In the genomic region with DNA sequence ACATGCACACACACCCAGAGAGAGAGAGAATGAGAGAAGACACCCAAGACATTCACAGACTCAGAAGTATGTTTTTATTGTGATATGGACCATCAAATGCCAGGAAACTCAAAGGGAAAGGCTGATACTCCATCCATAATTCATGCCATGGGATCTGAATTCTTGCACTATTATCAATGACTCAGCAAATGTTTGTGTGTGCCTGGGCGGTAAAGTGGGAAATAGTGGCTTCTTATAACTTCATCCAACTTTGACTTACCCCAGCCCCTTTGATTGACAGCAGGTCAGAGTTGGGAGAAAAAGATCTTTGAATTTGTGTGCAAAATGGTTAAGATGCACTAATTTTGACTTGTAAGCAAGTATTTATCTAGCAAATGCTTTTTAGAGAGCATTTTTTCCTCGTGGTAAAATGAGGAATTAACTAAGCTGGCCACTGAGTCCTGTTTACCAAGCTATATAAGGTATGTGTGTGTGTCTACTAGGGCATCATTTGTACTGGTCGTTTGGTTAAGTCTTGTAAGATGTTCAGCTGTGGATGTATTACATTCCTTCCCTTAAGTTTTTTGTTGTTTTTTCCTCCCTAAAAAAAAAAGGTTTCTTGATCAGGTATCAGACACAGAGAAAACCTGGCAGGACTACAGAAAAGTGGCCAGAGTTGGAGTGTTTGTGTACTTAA, we compare ENCODE assay signal across 13 cellular contexts. TPM values are rescaled to one million over a fixed set of nuclear protein-coding genes. Genes with fewer than 3 reads are reported as not detected.
DNase-seq lines count a peak whose midpoint lies in the region; ATAC-seq and TF ChIP-seq lines count a peak whose summit lies in the region.
"Had no signal": no experiment of that assay in that cellular context is flagged by ENCODE, and none has a peak within 500 bp of the region (broad histone marks: within the 10 kb centered on the region; RNA-seq: fewer than 3 reads in every experiment).

No MANE protein-coding gene starts in this region.

- peak overlapping the region in 4 of 5 experiments; percentile 35 to 73 (median 56) for H3K4me3 Mint-ChIP-seq in brain

- H3K9me3 ChIP-seq in HUES48 (ENCODE audit: control insufficient read depth, insufficient read depth, low read length) (no peaks in the 10 kb centered on the region), lower lobe of right lung (no peaks in the 10 kb centered on the region), thyroid gland (no peaks in the 10 kb centered on the region)
- H3K9me3 ChIP-seq: adrenal gland, neutrophil had no signal

- no peaks in the 10 kb centered on the region for H3K27me3 ChIP-seq in HUES48 (ENCODE audit: control insufficient read depth, insufficient read depth, low read length)
- no peaks in the 10 kb centered on the region for H3K27me3 ChIP-seq in lower lobe of right lung (ENCODE audit: low read depth)
- no peaks in the 10 kb centered on the region for H3K27me3 ChIP-seq in thyroid gland
- H3K27me3 ChIP-seq: adrenal gland had no signal

- DNase-seq in lower lobe of right lung (no peak), thyroid gland (no peak), NCI-H69 (lab: John Stamatoyannopoulos, UW) (no peak), HPDE6-E6E7 (ENCODE audit: extremely low spot score) (no peak)
- DNase-seq in activated CD8-positive, alpha-beta memory T cell treated with anti-CD3 and anti-CD28 coated beads for 24 hours: no peak
- DNase-seq: activated CD4-positive, alpha-beta T cell treated with anti-CD3 and anti-CD28 coated beads for 48 hours; glutamatergic neuron; NCI-H2171 treated with DMSO at 0.1 percent for 48 hours had no signal

- no peak for TF ChIP-seq POLR2A in thyroid gland (IDR thresholded peaks at IDR 0.05)

- H3K4me1 ChIP-seq in HUES48 (ENCODE audit: control insufficient read depth, insufficient read depth, low read length) (peaks cover 51% of the 10 kb centered on the region), lower lobe of right lung (peaks cover 29% of the 10 kb centered on the region), thyroid gland (peaks cover 20 to 32% of the 10 kb centered on the region in 2 donors)

- intact Hi-C loops in lower lobe of right lung (cut with DNase I): no loop called here
- intact Hi-C loops in thyroid gland (cut with DNase I): no loop called here

- peaks cover 7% of the 10 kb centered on the region for H3K36me3 Mint-ChIP-seq in brain

- WGBS in thyroid gland, 2 donors: 21 to 31% methylated on average over 3 of the region's 3 CpGs

- ATAC-seq in lower lobe of right lung (no peak), GM18867 (IDR thresholded peaks at IDR 0.05; ENCODE audit: unreplicated experiment) (no peak)

- no peak overlapping the region for H3K9ac ChIP-seq in HUES48 (ENCODE audit: low read depth, low read length)

- no peak overlapping the region for H3K4me3 ChIP-seq in HUES48 (ENCODE audit: low read depth, low read length)
- H3K4me3 ChIP-seq in lower lobe of right lung: no peak overlapping the region
- H3K4me3 ChIP-seq in thyroid gland (replicated peaks in 1 of 3): no peak overlapping the region
- H3K4me3 ChIP-seq: adrenal gland had no signal

- no peaks in the 10 kb centered on the region for H3K9me3 Mint-ChIP-seq in brain

- H3K27me3 Mint-ChIP-seq in brain: peaks cover 23% of the 10 kb centered on the region

- H3K4me1 Mint-ChIP-seq in brain: peaks cover 53% of the 10 kb centered on the region

- H3K36me3 ChIP-seq in HUES48 (ENCODE audit: control insufficient read depth, insufficient read depth, low read length) (peaks cover 12% of the 10 kb centered on the region), lower lobe of right lung (no peaks in the 10 kb centered on the region), thyroid gland (no peaks in the 10 kb centered on the region)
- H3K36me3 ChIP-seq: adrenal gland, neutrophil had no signal

- peak overlapping the region in 3 of 5 experiments; percentile 74 to 87 (median 80) for H3K27ac Mint-ChIP-seq in brain

- H3K27ac ChIP-seq in HUES48 (ENCODE audit: low read depth, low read length) (peak overlapping the region; percentile 31), lower lobe of right lung (peak overlapping the region; percentile 47), thyroid gland (peak overlapping the region; percentile 55 to 72 (median 70))
- H3K27ac ChIP-seq: neutrophil had no signal

- TF ChIP-seq CTCF in brain (conservative IDR thresholded peaks at IDR 0.05) (no peak), lower lobe of right lung (IDR thresholded peaks at IDR 0.05) (no peak), thyroid gland (IDR thresholded peaks at IDR 0.05) (no peak)

RNA-seq across cellular contexts. Expression of gene CCN2, which starts 3.1 kb away (rescaled TPM):
- polyA plus RNA-seq in brain (ENCODE audit: insufficient read depth, low read depth, low replicate concordance): 21.4 TPM
- total RNA-seq in lower lobe of right lung (83.1 TPM), thyroid gland (100 to 1,000 TPM in 3 of 4 donors, 10 to 100 TPM in 1; 40.1 to 173 (median 137) TPM)
